In the genomic region with DNA sequence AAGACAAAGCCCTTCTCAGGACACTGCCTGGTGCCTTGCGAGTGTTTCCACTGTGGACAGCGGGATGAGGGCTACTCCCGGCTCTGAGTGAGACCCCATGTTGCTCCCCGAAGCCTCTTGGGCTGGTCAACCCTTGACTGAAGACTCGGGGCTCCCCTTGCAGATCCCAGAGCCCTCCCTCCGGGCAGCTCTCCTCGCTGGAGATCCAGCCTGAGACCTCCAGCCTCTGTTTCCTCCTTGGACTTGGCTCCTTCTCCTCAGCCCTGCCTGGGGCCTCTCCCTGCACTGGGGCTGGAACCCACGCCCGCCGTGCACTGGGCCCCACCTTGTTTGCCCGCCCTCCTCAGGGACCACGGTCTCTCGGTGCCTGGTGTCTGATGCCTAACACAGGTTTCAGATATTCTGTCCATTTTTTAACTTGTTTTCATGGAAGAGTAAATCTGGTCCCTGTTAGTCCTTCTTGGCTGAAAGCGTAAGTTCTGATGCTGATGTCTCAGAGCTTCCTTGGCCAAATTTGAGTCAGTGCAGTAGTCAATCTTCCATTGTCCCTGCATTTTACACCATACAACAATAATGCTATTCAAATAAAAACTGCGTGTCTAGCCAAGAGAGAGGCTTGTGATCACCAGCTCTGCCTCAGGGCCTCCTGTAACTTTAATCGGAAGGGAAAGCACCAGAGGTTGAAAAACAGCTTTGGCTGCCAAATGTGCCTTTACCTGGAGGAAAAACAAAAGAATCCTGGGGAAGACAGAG, we compare ENCODE assay signal across 19 cellular contexts.
A peak's percentile ranks its signal among the peaks of the same experiment; 100 is the strongest.
DNase-seq lines count a peak whose midpoint lies in the region; ATAC-seq and TF ChIP-seq lines count a peak whose summit lies in the region.
"Had no signal": no experiment of that assay in that cellular context is flagged by ENCODE, and none has a peak within 500 bp of the region (broad histone marks: within the 10 kb centered on the region; RNA-seq: fewer than 3 reads in every experiment).

No MANE protein-coding gene starts in this region.

- no peaks in the 10 kb centered on the region for H3K9me2 ChIP-seq in PC-3 (replicated peaks; ENCODE audit: low read length)

- H3K4me1 ChIP-seq in PC-3 (ENCODE audit: insufficient read depth, low read length) = no peaks in the 10 kb centered on the region

- no peak for ATAC-seq in PC-3
- no peak for ATAC-seq in activated naive CD4-positive, alpha-beta T cell treated with anti-CD3 and anti-CD28 coated beads, Interleukin-2, amount 50 U/mL, for 72 hours
- ATAC-seq: mucosa of descending colon had no signal

- H3K36me3 Mint-ChIP-seq in CD14-positive monocyte = no peaks in the 10 kb centered on the region
- H3K36me3 Mint-ChIP-seq in activated naive CD4-positive, alpha-beta T cell treated with anti-CD3 and anti-CD28 coated beads, Interleukin-2, amount 50 U/mL, for 72 hours = no peaks in the 10 kb centered on the region

- intact Hi-C loops in CD14-positive monocyte (cut with micrococcal nuclease) = no loop called here
- intact Hi-C loops in PC-3 (cut with micrococcal nuclease) = no loop called here
- intact Hi-C loops in posterior vena cava (cut with DNase I) = no loop called here

- no peaks in the 10 kb centered on the region for H3K79me2 ChIP-seq in PC-3 (ENCODE audit: low read length)

- in situ Hi-C loops in G401 (cut with HindIII; ENCODE audit: low sequenced_read_pairs) = no loop called here

- no peak overlapping the region for H3K27ac Mint-ChIP-seq in CD14-positive monocyte
- no peak overlapping the region for H3K27ac Mint-ChIP-seq in activated naive CD4-positive, alpha-beta T cell treated with anti-CD3 and anti-CD28 coated beads, Interleukin-2, amount 50 U/mL, for 72 hours

- no peaks in the 10 kb centered on the region for H4K20me1 ChIP-seq in PC-3 (ENCODE audit: low read length)

- H3K36me3 ChIP-seq in PC-3 (ENCODE audit: low read depth, low read length) = no peaks in the 10 kb centered on the region
- H3K36me3 ChIP-seq: thoracic aorta had no signal

- peaks cover 2 to 5% (median 2%) of the 10 kb centered on the region in 3 donors for H3K27me3 Mint-ChIP-seq in CD14-positive monocyte (ENCODE audit: low read depth in 3 of 3)

- no peak for TF ChIP-seq CTCF in CD14-positive monocyte (IDR thresholded peaks at IDR 0.05)
- TF ChIP-seq CTCF in PC-3 (conservative IDR thresholded peaks at IDR 0.05; ENCODE audit: low read depth, low read length) = no peak

- no peaks in the 10 kb centered on the region for H3F3A ChIP-seq in PC-3 (ENCODE audit: low read length, unreplicated experiment)

- H3K27ac ChIP-seq in PC-3 (ENCODE audit: low read length) = no peak overlapping the region
- H3K27ac ChIP-seq: thoracic aorta had no signal

- DNase-seq in CD14-positive monocyte (ENCODE audit: low spot score) (peak; percentile 15), PC-3 (peak; percentile 16), foreskin melanocyte (peak; percentile 75), posterior vena cava (ENCODE audit: low spot score) (peak; percentile 81), T-helper 2 cell (no peak), G401 (ENCODE audit: low spot score) (no peak), ecto neural progenitor cell (ENCODE audit: low spot score) (no peak)
- no peak for DNase-seq in activated naive CD4-positive, alpha-beta T cell treated with anti-CD3 and anti-CD28 coated beads, Interleukin-2, amount 50 U/mL, for 72 hours (ENCODE audit: low spot score in 2 of 2)
- DNase-seq: activated CD4-positive, alpha-beta T cell treated with anti-CD3 and anti-CD28 coated beads for 4 hours; activated CD8-positive, alpha-beta memory T cell treated with anti-CD3 and anti-CD28 coated beads, Interleukin-2, amount 50 U/mL, for 4 hours; activated naive CD4-positive, alpha-beta T cell treated with Interleukin-2 at 50 U/mL for 16 hours; MV-4-11; NCI-H2107; NCI-H526; occipital lobe; stimulated activated CD4-positive, alpha-beta T cell treated with anti-CD3 and anti-CD28 coated beads, Interleukin-4, amount 100 ng/mL, for 1 hour had no signal

- H3K4me1 Mint-ChIP-seq in CD14-positive monocyte = no peaks in the 10 kb centered on the region

- POLR2A ChIA-PET in PC-3 (lab: Charles Lee; ENCODE audit: unreplicated experiment) = no interaction called here

- no peak overlapping the region for H3K4me3 ChIP-seq in PC-3 (ENCODE audit: low read length)
- H3K4me3 ChIP-seq: mucosa of descending colon, thoracic aorta had no signal

- no TSS peak for BruUV-seq in PC-3 (replicated peaks; lab: Mats Ljungman, UMichigan)

- no peak overlapping the region for H2AFZ ChIP-seq in PC-3 (ENCODE audit: low read length)

- CTCF ChIA-PET in PC-3 (lab: Charles Lee) = no interaction called here

- H3K27me3 ChIP-seq in PC-3 (ENCODE audit: low read length) = peaks cover 53% of the 10 kb centered on the region

- H3K4me2 ChIP-seq in PC-3 (ENCODE audit: low read length) = no peak overlapping the region

- H3K9ac ChIP-seq in PC-3 (ENCODE audit: low read length) = no peak overlapping the region

- peaks cover 2 to 7% (median 6%) of the 10 kb centered on the region in 7 donors for H3K9me3 Mint-ChIP-seq in CD14-positive monocyte
- H3K9me3 Mint-ChIP-seq in activated naive CD4-positive, alpha-beta T cell treated with anti-CD3 and anti-CD28 coated beads, Interleukin-2, amount 50 U/mL, for 72 hours = peaks cover 9 to 10% of the 10 kb centered on the region in 2 donors

- no peak overlapping the region for H3K4me3 Mint-ChIP-seq in CD14-positive monocyte
- H3K4me3 Mint-ChIP-seq: brain had no signal

- no peaks in the 10 kb centered on the region for H3K9me3 ChIP-seq in PC-3 (ENCODE audit: low read length)
- H3K9me3 ChIP-seq: mucosa of descending colon, thoracic aorta had no signal

Comparison
In these comparisons a context has a peak if more than half of its experiments do, and no peak if none do; other contexts are left out.
1. DNase-seq: peak in CD14-positive monocyte (single experiment), PC-3 (single experiment), foreskin melanocyte (single experiment) and posterior vena cava (single experiment); none in T-helper 2 cell (0 of 5), G401 (single experiment), ecto neural progenitor cell (single experiment) and activated naive CD4-positive, alpha-beta T cell treated with anti-CD3 and anti-CD28 coated beads, Interleukin-2, amount 50 U/mL, for 72 hours (0 of 2).